Comparison of ENCODE assay signal across 8 cellular contexts in genomic region chr7:11831727-11832495, GRCh38. TPM values are rescaled to one million over a fixed set of nuclear protein-coding genes. Genes with fewer than 3 reads are reported as not detected.
DNase-seq lines count a peak whose midpoint lies in the region; ATAC-seq and TF ChIP-seq lines count a peak whose summit lies in the region.

THSD7A (minus strand) TSS chr7:11832198; CDS start chr7:11831946, 252 bp downstream.

- peak within 1 kb of the TSS; percentile 61 for H3K4me3 ChIP-seq in IMR-90 (ENCODE audit: insufficient read depth, low read depth, low read length)
- peak within 1 kb of the TSS; percentile 79 for H3K4me3 ChIP-seq in endodermal cell (ENCODE audit: low read length)
- peak within 1 kb of the TSS; percentile 47 to 60 for H3K4me3 ChIP-seq in testis

- H3K4me2 ChIP-seq in IMR-90 (ENCODE audit: low read depth, low read length): peak within 1 kb of the TSS; percentile 97

- no peaks in the 10 kb centered on the region for H4K20me1 ChIP-seq in IMR-90 (ENCODE audit: insufficient read depth, low read length)

- H3K9me3 Mint-ChIP-seq in endodermal cell: no peaks in the 10 kb centered on the region

- no peak within 1 kb of the TSS for H2AK5ac ChIP-seq in IMR-90 (ENCODE audit: low read depth, low read length)

- H3K27ac Mint-ChIP-seq in endodermal cell: no peak within 1 kb of the TSS

- WGBS in IMR-90 (ENCODE audit: extremely low coverage in 2 of 2, insufficient read length in 1 of 2), 2 experiments: 1% methylated on average over 25 of the region's 62 CpGs; no CpG with 5 or more reads in 1 of the 2 experiments
- WGBS in endodermal cell (ENCODE audit: insufficient coverage in 1 of 2, insufficient read length in 1 of 2), 2 experiments: 4 to 7% methylated on average over 25 to 62 of the region's 62 CpGs
- 2 to 4% methylated on average over 44 to 62 of the region's 62 CpGs for WGBS in testis, 2 donors

- no peaks in the 10 kb centered on the region for H3K79me1 ChIP-seq in IMR-90 (ENCODE audit: low read depth in 1 of 2, low read length in 2 of 2)

- no peaks in the 10 kb centered on the region for H3K36me3 ChIP-seq in IMR-90 (ENCODE audit: control insufficient read depth, insufficient read depth, low read length)
- no peaks in the 10 kb centered on the region for H3K36me3 ChIP-seq in endodermal cell (ENCODE audit: control insufficient read depth, insufficient read depth, low read length)
- no peaks in the 10 kb centered on the region for H3K36me3 ChIP-seq in testis (ENCODE audit: low read depth, missing control alignments)

- ATAC-seq in GM18861 (IDR thresholded peaks at IDR 0.05; ENCODE audit: unreplicated experiment): peak; percentile 46
- peak; percentile 97 for ATAC-seq in IMR-90 (ENCODE audit: low read depth)
- ATAC-seq in HG03439 (IDR thresholded peaks at IDR 0.05; ENCODE audit: unreplicated experiment): no peak

- H3K4me1 ChIP-seq in IMR-90 (ENCODE audit: control insufficient read depth, insufficient read depth, low read length) (no peaks in the 10 kb centered on the region), endodermal cell (ENCODE audit: control insufficient read depth, insufficient read depth, low read length) (peaks cover 6% of the 10 kb centered on the region), testis (peaks cover 5% of the 10 kb centered on the region)

- H3K27me3 ChIP-seq in IMR-90 (ENCODE audit: control insufficient read depth, insufficient read depth, low read length) (peaks cover 11% of the 10 kb centered on the region), endodermal cell (ENCODE audit: control insufficient read depth, insufficient read depth, low read length, poor library complexity, severe bottlenecking) (peaks cover 76% of the 10 kb centered on the region), testis (no peaks in the 10 kb centered on the region)

- in situ Hi-C loops in IMR-90 (cut with MboI; ENCODE audit: low sequenced_read_pairs) (loop anchor here (25.0 kb wide), 1 partner anchor 655 kb away; no protein-coding TSS in a partner anchor), SK-MEL-5 (cut with HindIII; ENCODE audit: low pct_unique_long_range_greater_than_20kb, low sequenced_read_pairs) (no loop called here)

- TF ChIP-seq CTCF in IMR-90 (conservative IDR thresholded peaks at IDR 0.05; ENCODE audit: low read depth, low read length): no peak
- TF ChIP-seq CTCF in endodermal cell (conservative IDR thresholded peaks at IDR 0.05): peak; percentile 40
- no peak for TF ChIP-seq CTCF in testis (IDR thresholded peaks at IDR 0.05)

- no peak within 1 kb of the TSS for H3K56ac ChIP-seq in IMR-90 (ENCODE audit: extremely low read depth, insufficient read depth, low read length)

- intact Hi-C loops in IMR-90 (cut with micrococcal nuclease) (loop anchor here (2.0 to 5.0 kb wide), 2 partner anchors 235 to 405 kb away; no protein-coding TSS in a partner anchor), testis (cut with DNase I; ENCODE audit: low total_unique reads) (no loop called here)

- H4K8ac ChIP-seq in IMR-90 (ENCODE audit: low read depth in 2 of 2, low read length in 2 of 2): no peak within 1 kb of the TSS

- no peak within 1 kb of the TSS for H2BK120ac ChIP-seq in IMR-90 (ENCODE audit: low read depth, low read length)

- H3K18ac ChIP-seq in IMR-90 (ENCODE audit: low read depth, low read length): no peak within 1 kb of the TSS

- no peak within 1 kb of the TSS for H2BK15ac ChIP-seq in IMR-90 (ENCODE audit: low read depth, low read length)

- H3K14ac ChIP-seq in IMR-90 (replicated peaks; ENCODE audit: low read depth, low read length): no peak within 1 kb of the TSS

- H3K36me3 Mint-ChIP-seq in endodermal cell (ENCODE audit: low read depth): no peaks in the 10 kb centered on the region

- H3K27ac ChIP-seq in IMR-90 (ENCODE audit: insufficient read depth, low read length) (no peak within 1 kb of the TSS), endodermal cell (ENCODE audit: low read depth, low read length) (peak within 1 kb of the TSS; percentile 97), testis (peak within 1 kb of the TSS; percentile 27 to 50)

- DNase-seq in AG20443 (ENCODE audit: low spot score): peak; percentile 80
- peak; percentile 13 for DNase-seq in IMR-90
- DNase-seq in SK-MEL-5 (ENCODE audit: low read depth, low spot score): peak; percentile 35
- peak; percentile 87 for DNase-seq in endodermal cell
- peak; percentile 52 for DNase-seq in medulla oblongata (ENCODE audit: extremely low spot score)
- DNase-seq in testis: peak; percentile 37

- no TSS peak for BruUV-seq in IMR-90 (replicated peaks; lab: Mats Ljungman, UMichigan)

- dilution Hi-C loops in IMR-90 (cut with HindIII; ENCODE audit: low sequenced_read_pairs, unreplicated experiment): no loop called here

- H4K5ac ChIP-seq in IMR-90 (ENCODE audit: low read depth, low read length): no peak within 1 kb of the TSS

- CTCF ChIA-PET in IMR-90 (lab: Yijun Ruan, JAX): interaction anchor here (0.6 to 1.7 kb wide), 3 partner anchors 13 to 606 kb away, joined by 3 to 5 read pairs (median 4); no protein-coding TSS in a partner anchor

- H2BK5ac ChIP-seq in IMR-90 (ENCODE audit: low read depth, low read length, poor library complexity, severe bottlenecking): no peak within 1 kb of the TSS

- H2BK20ac ChIP-seq in IMR-90 (ENCODE audit: low read depth, low read length): no peak within 1 kb of the TSS

- no peaks in the 10 kb centered on the region for H3K9me1 ChIP-seq in IMR-90 (ENCODE audit: insufficient read depth, low read length)

- H3K9ac ChIP-seq in IMR-90 (ENCODE audit: low read depth, low read length): no peak within 1 kb of the TSS
- no peak within 1 kb of the TSS for H3K9ac ChIP-seq in endodermal cell (ENCODE audit: extremely low read depth, low read length, poor library complexity, severe bottlenecking)

- TF ChIP-seq POLR2A in IMR-90 (IDR thresholded peaks at IDR 0.05; ENCODE audit: low read depth, low read length) (no peak), testis (IDR thresholded peaks at IDR 0.05) (no peak)

- H3K4me3 Mint-ChIP-seq in endodermal cell: peak within 1 kb of the TSS; percentile 59

- no peak for TF ChIP-seq RAD21 in IMR-90 (IDR thresholded peaks at IDR 0.05; ENCODE audit: low read length)

- no peak within 1 kb of the TSS for H3K23ac ChIP-seq in IMR-90 (ENCODE audit: low read depth, low read length)

- H3K9me3 ChIP-seq in IMR-90 (ENCODE audit: control insufficient read depth, insufficient read depth, low read length) (no peaks in the 10 kb centered on the region), endodermal cell (ENCODE audit: control insufficient read depth, low read length) (peaks cover 6% of the 10 kb centered on the region), testis (no peaks in the 10 kb centered on the region)

- H3K4me1 Mint-ChIP-seq in endodermal cell: peaks cover 23% of the 10 kb centered on the region

- H3K4ac ChIP-seq in IMR-90 (ENCODE audit: low read depth, low read length): no peak within 1 kb of the TSS

- POLR2A ChIA-PET in IMR-90 (lab: Charles Lee; ENCODE audit: unreplicated experiment): interaction anchor here (0.6 kb wide), 1 partner anchor 14 kb away, joined by 4 read pairs; no protein-coding TSS in a partner anchor

- H4K91ac ChIP-seq in IMR-90 (ENCODE audit: insufficient read depth, low read depth, low read length): no peak within 1 kb of the TSS

- no peak within 1 kb of the TSS for H2AK9ac ChIP-seq in IMR-90 (replicated peaks; ENCODE audit: low read depth, low read length, poor library complexity)

- peak within 1 kb of the TSS; percentile 87 for H2AFZ ChIP-seq in IMR-90 (replicated peaks; ENCODE audit: low read length, poor library complexity)

- H3K27me3 Mint-ChIP-seq in endodermal cell (ENCODE audit: insufficient read depth): peaks cover 52% of the 10 kb centered on the region

TF ChIP-seq in IMR-90, 13 proteins besides CTCF, POLR2A, EP300 and RAD21:
- TF ChIP-seq NFE2L2 (IDR thresholded peaks at IDR 0.05; ENCODE audit: low read depth, low read length): no peak

RNA-seq across cellular contexts. Expression of gene THSD7A, which starts in this region (rescaled TPM):
- total RNA-seq in IMR-90 (2012; rRNA removed) (under 0.01 and 0.18 TPM in 2 replicates), endodermal cell (1 to 10 TPM in 1 of 2 donors, under 1 TPM in 1; 0.73 to 1.3 TPM), testis (1 to 10 TPM; 6.8 to 7.0 TPM)
- polyA plus RNA-seq in IMR-90 (2012; rRNA removed) (0.02 and 0.04 TPM in 2 replicates), testis (ENCODE audit: insufficient read depth, low read depth, low replicate concordance) (1.6 TPM)
- polyA plus RNA-seq in IMR-90 (2012; cell fraction: cytosol; rRNA removed): under 0.01 and 0.01 TPM in 2 replicates
- polyA plus RNA-seq in IMR-90 (2012; cell fraction: nucleus; rRNA removed; ENCODE audit: low replicate concordance): 0.05 TPM in 1 of 2 replicates, not detected in the other
- total RNA-seq in SK-MEL-5 (2014; rRNA removed; shearing (Covaris generic)): 0.45 and 0.67 TPM in 2 replicates
- polyA plus RNA-seq in SK-MEL-5 (2015; cell fraction: cytosol; rRNA removed): 0.33 and 0.43 TPM in 2 replicates
- 0.57 and 1.4 TPM in 2 replicates for polyA plus RNA-seq in SK-MEL-5 (2015; cell fraction: nucleus; rRNA removed)
- polyA plus RNA-seq in endodermal cell (2013, experiment 1 of 2): 12.0 TPM
- polyA plus RNA-seq in endodermal cell (2013, experiment 2 of 2): 15.1 TPM

Comparison
In these comparisons a context has a peak if more than half of its experiments do, and no peak if none do; other contexts are left out.
1. Peak in DNase-seq, ATAC-seq, H3K4me3 ChIP-seq and H3K4me2 ChIP-seq in IMR-90; RNA of the gene not detected or under 1 TPM.
2. DNase-seq: peak in every context shown above with its lines; median percentile 87 in endodermal cell; 80 in AG20443; 52 in medulla oblongata; 37 in testis; 35 in SK-MEL-5; 13 in IMR-90.